In the genomic region with DNA sequence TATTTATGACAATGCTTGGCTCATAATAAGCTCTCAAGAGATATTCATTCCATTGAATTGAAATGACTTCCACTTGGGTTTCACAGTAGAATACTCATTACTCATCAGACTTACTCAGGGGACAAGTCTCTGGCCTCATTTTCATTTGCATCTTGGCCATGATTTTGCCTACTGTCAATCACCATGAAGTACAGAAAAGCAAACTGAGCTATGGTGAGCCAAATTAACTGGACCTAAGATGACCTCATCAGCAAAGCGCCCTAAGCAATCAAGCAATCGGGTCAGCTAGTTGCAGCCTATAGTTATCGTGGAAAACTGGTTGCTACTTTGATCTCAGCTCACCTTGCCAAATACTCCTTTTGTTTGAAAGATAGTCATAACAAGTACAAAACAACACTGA, we compare ENCODE assay signal across 25 cellular contexts.
DNase-seq lines count a peak whose midpoint lies in the region; ATAC-seq, FAIRE-seq and TF ChIP-seq lines count a peak whose summit lies in the region.
"Had no signal": no experiment of that assay in that cellular context is flagged by ENCODE, and none has a peak within 500 bp of the region (broad histone marks: within the 10 kb centered on the region; RNA-seq: fewer than 3 reads in every experiment).

No MANE protein-coding gene starts in this region.

- H3K27ac ChIP-seq in HEK293 (ENCODE audit: extremely low read depth, low read depth, low read length) (no peak overlapping the region), foreskin keratinocyte (no peak overlapping the region), trophoblast cell (ENCODE audit: low read depth, low read length) (no peak overlapping the region), testis (no peak overlapping the region)
- H3K27ac ChIP-seq: A549; BLaER1 treated with 17β-estradiol and CSF1 and Interleukin-3, amounts not matched to agents 10 nM and 100 nM had no signal

- no peaks in the 10 kb centered on the region for H3K4me1 ChIP-seq in HEK293 (ENCODE audit: control insufficient read depth, insufficient read depth, low read length)
- H3K4me1 ChIP-seq in foreskin keratinocyte = no peaks in the 10 kb centered on the region
- H3K4me1 ChIP-seq in trophoblast cell (ENCODE audit: control insufficient read depth in 1 of 2, insufficient read depth in 2 of 2, low read length in 2 of 2) = no peaks in the 10 kb centered on the region
- no peaks in the 10 kb centered on the region for H3K4me1 ChIP-seq in testis
- H3K4me1 ChIP-seq: A549; BE2C; BLaER1 treated with 17β-estradiol and CSF1 and Interleukin-3, amounts not matched to agents 10 nM and 100 nM had no signal

- no peak overlapping the region for H3K4me2 ChIP-seq in trophoblast cell (ENCODE audit: low read length)
- H3K4me2 ChIP-seq: A549; BLaER1 treated with 17β-estradiol and CSF1 and Interleukin-3, amounts not matched to agents 10 nM and 100 nM; GM23338 had no signal

- H3K4me3 ChIP-seq in HEK293 (ENCODE audit: low read depth, low read length) (no peak overlapping the region), bronchial epithelial cell (ENCODE audit: low read depth, low read length) (no peak overlapping the region), trophoblast cell (ENCODE audit: low read depth, low read length) (no peak overlapping the region), testis (no peak overlapping the region)
- H3K4me3 ChIP-seq: A549; BLaER1 treated with 17β-estradiol and CSF1 and Interleukin-3, amounts not matched to agents 10 nM and 100 nM; GM23338 had no signal

- H2AFZ ChIP-seq in trophoblast cell (ENCODE audit: insufficient read depth, low read length, poor library complexity) = no peak overlapping the region
- H2AFZ ChIP-seq: GM23338 had no signal

- H3K79me1 ChIP-seq in trophoblast cell (ENCODE audit: low read length) = no peaks in the 10 kb centered on the region

- no peak overlapping the region for H4K12ac ChIP-seq in trophoblast cell (ENCODE audit: low read depth, low read length)

- no peak overlapping the region for H2BK120ac ChIP-seq in trophoblast cell (ENCODE audit: insufficient read depth, low read length, poor library complexity)

- H3K9ac ChIP-seq in trophoblast cell (ENCODE audit: low read length) = no peak overlapping the region
- H3K9ac ChIP-seq: BLaER1 treated with 17β-estradiol and CSF1 and Interleukin-3, amounts not matched to agents 10 nM and 100 nM had no signal

- no peak for FAIRE-seq in bronchial epithelial cell (lab: Jason Lieb, UNC)
- FAIRE-seq: A549, D721Med, GM12891, GM18507 had no signal

- peak; percentile 18 for ATAC-seq in foreskin keratinocyte
- ATAC-seq: A549, GM23338, HCT116 had no signal

- H3K36me3 ChIP-seq in HEK293 (ENCODE audit: control insufficient read depth in 2 of 2, insufficient read depth in 1 of 2, low read length in 2 of 2) (no peaks in the 10 kb centered on the region), bronchial epithelial cell (ENCODE audit: control insufficient read depth, insufficient read depth, low read length) (no peaks in the 10 kb centered on the region), trophoblast cell (ENCODE audit: control insufficient read depth in 1 of 2, insufficient read depth in 2 of 2, low read length in 2 of 2) (no peaks in the 10 kb centered on the region), testis (ENCODE audit: low read depth, missing control alignments) (no peaks in the 10 kb centered on the region)
- H3K36me3 ChIP-seq: BE2C; BLaER1 treated with 17β-estradiol and CSF1 and Interleukin-3, amounts not matched to agents 10 nM and 100 nM had no signal

- H3K27me3 ChIP-seq in bronchial epithelial cell (ENCODE audit: control insufficient read depth, insufficient read depth, low read length) (no peaks in the 10 kb centered on the region), foreskin keratinocyte (no peaks in the 10 kb centered on the region), trophoblast cell (ENCODE audit: insufficient read depth, low read length) (no peaks in the 10 kb centered on the region), testis (no peaks in the 10 kb centered on the region)
- H3K27me3 ChIP-seq: BE2C; BLaER1 treated with 17β-estradiol and CSF1 and Interleukin-3, amounts not matched to agents 10 nM and 100 nM had no signal

- no peak overlapping the region for H2AK5ac ChIP-seq in trophoblast cell (ENCODE audit: low read length)

- H2BK12ac ChIP-seq in trophoblast cell (ENCODE audit: low read length) = no peak overlapping the region

- CTCF ChIA-PET in HEK293 (lab: Yijun Ruan, JAX) = interaction anchor here (0.7 to 1.3 kb wide), 3 partner anchors 15 to 798 kb away, joined by 3 to 4 read pairs (median 4); no protein-coding TSS in a partner anchor

- H4K8ac ChIP-seq in trophoblast cell (ENCODE audit: low read depth, low read length) = no peak overlapping the region

- no peak overlapping the region for H3K18ac ChIP-seq in trophoblast cell (ENCODE audit: low read length)

- no peak overlapping the region for H3K4ac ChIP-seq in trophoblast cell (ENCODE audit: low read depth, low read length)

- intact Hi-C loops in testis (cut with DNase I; ENCODE audit: low total_unique reads) = no loop called here

- peak overlapping the region; percentile 52 for H3K23ac ChIP-seq in trophoblast cell (ENCODE audit: low read length)

- no peak overlapping the region for H2BK5ac ChIP-seq in trophoblast cell (ENCODE audit: low read depth, low read length, poor library complexity)

- DNase-seq in bronchial epithelial cell (ENCODE audit: low read depth) (peak; percentile 28), foreskin keratinocyte (peak in 1 of 2 donors; percentile 43), trophoblast cell (no peak), iPS-NIHi11 (ENCODE audit: low spot score) (no peak), NCI-H2227 (lab: John Stamatoyannopoulos, UW; ENCODE audit: unreplicated experiment) (no peak), testis (no peak)
- DNase-seq: 8988T; ACHN; AML-193; BE2C; CD4-positive, alpha-beta T cell; CD8-positive, alpha-beta memory T cell; DMS 273 treated with DMSO at 0.1 percent for 48 hours; DMS79; EL; GF-D8; H7 had no signal

- no peak for TF ChIP-seq POLR2A in testis (IDR thresholded peaks at IDR 0.05)

- TF ChIP-seq CTCF in HEK293 (tag by site-specific recombination; IDR thresholded peaks at IDR 0.05) (no peak), bronchial epithelial cell (IDR thresholded peaks at IDR 0.05; ENCODE audit: insufficient read depth, low read length, severe bottlenecking) (no peak), foreskin keratinocyte (conservative IDR thresholded peaks at IDR 0.05) (no peak), testis (IDR thresholded peaks at IDR 0.05) (no peak)

- POLR2A ChIA-PET in HEK293 (lab: Yijun Ruan, JAX) = interaction anchor here (0.5 kb wide), 1 partner anchor 860 kb away, joined by 4 read pairs; no protein-coding TSS in a partner anchor

- WGBS in trophoblast cell (ENCODE audit: extremely low coverage, insufficient coverage, insufficient read length) = no CpG with 5 or more reads among the region's 3 CpGs
- WGBS in testis, 2 donors = 90 to 96% methylated on average over 2 to 3 of the region's 3 CpGs

- H4K91ac ChIP-seq in trophoblast cell (ENCODE audit: low read depth, low read length) = no peak overlapping the region

- H3K14ac ChIP-seq in trophoblast cell (ENCODE audit: low read length) = no peak overlapping the region

- H3K9me3 ChIP-seq in HEK293 (ENCODE audit: control insufficient read depth, insufficient read depth, low read depth, low read length) (no peaks in the 10 kb centered on the region), trophoblast cell (ENCODE audit: insufficient read depth, low read depth, low read length) (no peaks in the 10 kb centered on the region), testis (no peaks in the 10 kb centered on the region)
- H3K9me3 ChIP-seq: A549; BE2C; BLaER1 treated with 17β-estradiol and CSF1 and Interleukin-3, amounts not matched to agents 10 nM and 100 nM had no signal

- no peaks in the 10 kb centered on the region for H3K79me2 ChIP-seq in trophoblast cell (ENCODE audit: control insufficient read depth, insufficient read depth, low read length, poor library complexity)

TF ChIP-seq in HEK293, 187 proteins besides CTCF, POLR2A, EP300 and RAD21:
- no peak for TF ChIP-seq ZNF335 (tag by site-specific recombination; conservative IDR thresholded peaks at IDR 0.05)
- TF ChIP-seq ZNF324 (tag by site-specific recombination; IDR thresholded peaks at IDR 0.05) = no peak
- no peak for TF ChIP-seq ZNF473 (tag by site-specific recombination; IDR thresholded peaks at IDR 0.05)
- no peak for TF ChIP-seq ZNF16 (tag by site-specific recombination; IDR thresholded peaks at IDR 0.05; ENCODE audit: low read depth)
- no peak for TF ChIP-seq ZNF366 (tag by site-specific recombination; conservative IDR thresholded peaks at IDR 0.05)
- TF ChIP-seq, protein P1, sequence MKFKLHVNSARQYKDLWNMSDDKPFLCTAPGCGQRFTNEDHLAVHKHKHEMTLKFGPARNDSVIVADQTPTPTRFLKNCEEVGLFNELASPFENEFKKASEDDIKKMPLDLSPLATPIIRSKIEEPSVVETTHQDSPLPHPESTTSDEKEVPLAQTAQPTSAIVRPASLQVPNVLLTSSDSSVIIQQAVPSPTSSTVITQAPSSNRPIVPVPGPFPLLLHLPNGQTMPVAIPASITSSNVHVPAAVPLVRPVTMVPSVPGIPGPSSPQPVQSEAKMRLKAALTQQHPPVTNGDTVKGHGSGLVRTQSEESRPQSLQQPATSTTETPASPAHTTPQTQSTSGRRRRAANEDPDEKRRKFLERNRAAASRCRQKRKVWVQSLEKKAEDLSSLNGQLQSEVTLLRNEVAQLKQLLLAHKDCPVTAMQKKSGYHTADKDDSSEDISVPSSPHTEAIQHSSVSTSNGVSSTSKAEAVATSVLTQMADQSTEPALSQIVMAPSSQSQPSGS (tag by site-specific recombination; IDR thresholded peaks at IDR 0.05; ENCODE audit: low read depth) = 0 out of 2 replicates have a peak, but pooled peaks have one; percentile 20
- TF ChIP-seq, protein P2, sequence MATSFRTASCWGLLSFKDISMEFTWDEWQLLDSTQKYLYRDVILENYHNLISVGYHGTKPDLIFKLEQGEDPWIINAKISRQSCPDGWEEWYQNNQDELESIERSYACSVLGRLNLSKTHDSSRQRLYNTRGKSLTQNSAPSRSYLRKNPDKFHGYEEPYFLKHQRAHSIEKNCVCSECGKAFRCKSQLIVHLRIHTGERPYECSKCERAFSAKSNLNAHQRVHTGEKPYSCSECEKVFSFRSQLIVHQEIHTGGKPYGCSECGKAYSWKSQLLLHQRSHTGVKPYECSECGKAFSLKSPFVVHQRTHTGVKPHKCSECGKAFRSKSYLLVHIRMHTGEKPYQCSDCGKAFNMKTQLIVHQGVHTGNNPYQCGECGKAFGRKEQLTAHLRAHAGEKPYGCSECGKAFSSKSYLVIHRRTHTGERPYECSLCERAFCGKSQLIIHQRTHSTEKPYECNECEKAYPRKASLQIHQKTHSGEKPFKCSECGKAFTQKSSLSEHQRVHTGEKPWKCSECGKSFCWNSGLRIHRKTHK (tag by site-specific recombination; IDR thresholded peaks at IDR 0.05) = no peak
- TF ChIP-seq EGR2 (tag by site-specific recombination; IDR thresholded peaks at IDR 0.05; ENCODE audit: low read depth) = no peak
TF ChIP-seq in HEK293: peak in this region for 1.
